24 cellular contexts compared by ENCODE assay signal in the genomic region with DNA sequence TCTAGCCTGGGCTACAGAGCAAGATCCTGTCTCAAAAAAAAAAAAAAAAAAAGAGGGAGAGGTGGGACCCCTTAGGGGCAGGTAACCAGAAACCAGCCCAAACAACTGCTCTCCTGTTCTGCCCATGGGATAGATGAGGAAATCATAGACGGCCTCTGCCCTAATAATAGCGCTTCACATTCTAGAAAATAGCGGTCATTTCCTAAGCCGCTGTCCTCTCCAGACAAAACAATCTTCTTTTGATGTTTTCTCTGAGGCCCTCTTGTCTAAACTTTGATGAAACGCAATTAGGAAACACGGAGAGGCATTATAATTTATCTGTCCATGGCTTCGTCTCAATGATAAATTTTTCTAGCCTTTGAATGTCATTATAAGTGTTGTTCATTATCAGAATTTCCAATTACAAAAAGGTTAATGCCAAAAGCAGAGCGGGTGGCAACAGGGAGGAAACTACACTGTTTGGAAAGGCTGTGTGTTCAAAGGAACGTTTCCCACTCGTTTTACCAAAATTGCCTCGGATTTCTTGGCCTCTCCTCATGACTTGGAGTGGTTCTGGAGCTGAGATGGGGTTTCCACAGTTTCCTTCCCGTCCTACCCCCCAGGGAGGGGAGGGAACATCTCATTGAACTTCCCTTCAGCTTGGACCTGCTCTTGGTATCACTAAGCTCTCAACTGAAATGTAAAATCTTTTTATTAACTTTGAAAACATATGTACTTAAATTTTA.
DNase-seq lines count a peak whose midpoint lies in the region; ATAC-seq and TF ChIP-seq lines count a peak whose summit lies in the region.
"Had no signal": no experiment of that assay in that cellular context is flagged by ENCODE, and none has a peak within 500 bp of the region (broad histone marks: within the 10 kb centered on the region; RNA-seq: fewer than 3 reads in every experiment).

No MANE protein-coding gene starts in this region.

- peaks cover 24 to 26% of the 10 kb centered on the region in 2 experiments for H3K4me1 Mint-ChIP-seq in H9
- H3K4me1 Mint-ChIP-seq: activated B cell treated with CpG ODN at 0.5 μM for 24 hours; B cell; CD4-positive, alpha-beta memory T cell; central memory CD8-positive, alpha-beta T cell; stimulated activated effector memory CD8-positive, alpha-beta T cell treated with anti-CD3 and anti-CD28 coated beads, Interleukin-12 subunit alpha, Interleukin-12 subunit beta, amount 100 ng/mL, for 72 hours; T-cell had no signal

- peaks cover 2% of the 10 kb centered on the region for H3K27me3 ChIP-seq in adipocyte (replicated peaks; ENCODE audit: control insufficient read depth, insufficient read depth, low read length)
- no peaks in the 10 kb centered on the region for H3K27me3 ChIP-seq in tibial nerve
- no peaks in the 10 kb centered on the region for H3K27me3 ChIP-seq in adrenal gland
- no peaks in the 10 kb centered on the region for H3K27me3 ChIP-seq in H9 (ENCODE audit: insufficient read depth, low read length)
- H3K27me3 ChIP-seq: gastrocnemius medialis, hepatocyte had no signal

- H3K4me3 Mint-ChIP-seq in H9: no peak overlapping the region
- H3K4me3 Mint-ChIP-seq: activated B cell treated with CpG ODN at 0.5 μM for 24 hours; B cell; central memory CD8-positive, alpha-beta T cell; stimulated activated effector memory CD8-positive, alpha-beta T cell treated with anti-CD3 and anti-CD28 coated beads, Interleukin-12 subunit alpha, Interleukin-12 subunit beta, amount 100 ng/mL, for 72 hours; T-cell had no signal

- 13 to 17% methylated on average over 12 of the region's 12 CpGs for whole genome bisulfite sequencing in tibial nerve, 2 donors
- WGBS in adrenal gland, 4 donors: 48 to 58% (median 53%) methylated on average over 12 of the region's 12 CpGs
- no CpG with 5 or more reads among the region's 12 CpGs for WGBS in H9 (ENCODE audit: extremely low coverage, insufficient read length, low lambda C conversion rate)

- no peak overlapping the region for H2BK120ac ChIP-seq in H9 (ENCODE audit: low read depth, low read length, poor library complexity, severe bottlenecking)

- no peaks in the 10 kb centered on the region for H3K9me3 Mint-ChIP-seq in H9
- H3K9me3 Mint-ChIP-seq: activated B cell treated with CpG ODN at 0.5 μM for 24 hours; central memory CD8-positive, alpha-beta T cell; stimulated activated effector memory CD8-positive, alpha-beta T cell treated with anti-CD3 and anti-CD28 coated beads, Interleukin-12 subunit alpha, Interleukin-12 subunit beta, amount 100 ng/mL, for 72 hours; T-cell had no signal

- H3K27me3 Mint-ChIP-seq in H9 (ENCODE audit: low read depth): peaks cover 5% of the 10 kb centered on the region

- no peak overlapping the region for H3K23ac ChIP-seq in H9 (ENCODE audit: insufficient read length, low read depth, low read length)

- peak; percentile 31 for ATAC-seq in Right ventricle myocardium superior (ENCODE audit: poor library complexity)
- ATAC-seq: esophagus mucosa; stimulated activated effector memory CD8-positive, alpha-beta T cell treated with anti-CD3 and anti-CD28 coated beads, Interleukin-12 subunit alpha, Interleukin-12 subunit beta, amount 100 ng/mL, for 72 hours; T-cell had no signal

- H2AK5ac ChIP-seq in H9 (ENCODE audit: insufficient read length, low read length): no peak overlapping the region

- TF ChIP-seq EP300 in tibial nerve (IDR thresholded peaks at IDR 0.05): peak in 1 of 2 donors; percentile 62

- no peak overlapping the region for H2BK20ac ChIP-seq in H9 (ENCODE audit: low read depth, low read length, poor library complexity, severe bottlenecking)

- H3K36me3 ChIP-seq in adipocyte (ENCODE audit: control insufficient read depth, insufficient read depth, low read length, severe bottlenecking) (no peaks in the 10 kb centered on the region), tibial nerve (no peaks in the 10 kb centered on the region), adrenal gland (replicated peaks in 1 of 2) (no peaks in the 10 kb centered on the region)
- H3K36me3 ChIP-seq: gastrocnemius medialis had no signal

- no peak overlapping the region for H3K4ac ChIP-seq in H9 (ENCODE audit: low read depth, low read length)

- H2BK15ac ChIP-seq in H9 (ENCODE audit: low read depth, low read length): no peak overlapping the region

- no peak overlapping the region for H3K18ac ChIP-seq in H9 (ENCODE audit: insufficient read length, low read depth, low read length)

- no peaks in the 10 kb centered on the region for H4K20me1 ChIP-seq in H9 (ENCODE audit: control insufficient read depth, insufficient read depth, insufficient read length)

- H3K9ac ChIP-seq in adipocyte (ENCODE audit: low read length) (no peak overlapping the region), H9 (ENCODE audit: extremely low read depth, insufficient read length, low read length) (no peak overlapping the region)

- no peak overlapping the region for H4K5ac ChIP-seq in H9 (ENCODE audit: insufficient read length, low read depth, low read length)

- no peak for TF ChIP-seq POLR2A in tibial nerve (IDR thresholded peaks at IDR 0.05)
- TF ChIP-seq POLR2A in adrenal gland (IDR thresholded peaks at IDR 0.05): no peak

- DNase-seq in adipocyte (ENCODE audit: low read depth): no peak
- no peak for DNase-seq in Right ventricle myocardium superior
- DNase-seq in mucosa of gallbladder (ENCODE audit: low spot score): peak; percentile 27
- DNase-seq in tibial nerve (ENCODE audit: low spot score in 2 of 2): peak; percentile 27 to 51
- no peak for DNase-seq in adrenal gland
- DNase-seq in H9: no peak
- DNase-seq in T1000 (lab: John Stamatoyannopoulos, UW): no peak
- no peak for DNase-seq in activated gamma-delta T cell (lab: John Stamatoyannopoulos, UW)
- DNase-seq: ACHN; activated B cell treated with CpG ODN at 0.5 μM for 24 hours; activated T-cell treated with anti-CD3 and anti-CD28 coated beads, Interleukin-2, amount 50 U/mL, for 48 hours; CD4-positive, alpha-beta memory T cell; dermis blood vessel endothelial cell; kidney glomerular epithelial cell; NCI-H1092; NCI-H187 treated with DMSO at 0.1 percent for 48 hours; NCI-H2171; T-cell had no signal

- H3K56ac ChIP-seq in H9 (ENCODE audit: insufficient read length, low read depth, low read length): no peak overlapping the region

- H4K8ac ChIP-seq in H9 (replicated peaks; ENCODE audit: insufficient read length, low read depth, low read length): no peak overlapping the region

- no peaks in the 10 kb centered on the region for H3K23me2 ChIP-seq in H9 (ENCODE audit: insufficient read length, low read depth, low read length, poor library complexity, severe bottlenecking)

- H3K4me3 ChIP-seq in adipocyte (ENCODE audit: low read length) (peak overlapping the region; percentile 21), tibial nerve (no peak overlapping the region), adrenal gland (no peak overlapping the region)
- H3K4me3 ChIP-seq: gastrocnemius medialis, hepatocyte had no signal

- H3K79me1 ChIP-seq in H9 (ENCODE audit: insufficient read depth, low read depth, low read length, poor library complexity, severe bottlenecking): no peaks in the 10 kb centered on the region

- intact Hi-C loops in Right ventricle myocardium superior (cut with DNase I): no loop called here
- intact Hi-C loops in adrenal gland (cut with DNase I): loop anchor here in 1 of 2 donors (5.0 kb wide), 1 partner anchor 48 kb away; no protein-coding TSS in a partner anchor

- H2BK12ac ChIP-seq in H9 (ENCODE audit: insufficient read length, low read depth, low read length): no peak overlapping the region

- peak overlapping the region in 2 of 4 donors; percentile 58 to 68 for H3K27ac ChIP-seq in tibial nerve
- H3K27ac ChIP-seq in adrenal gland: no peak overlapping the region
- H3K27ac ChIP-seq in H9 (ENCODE audit: insufficient read length, low read depth, low read length): no peak overlapping the region
- H3K27ac ChIP-seq: hepatocyte had no signal

- H2AFZ ChIP-seq in H9 (ENCODE audit: low read length): no peak overlapping the region
- H2AFZ ChIP-seq: hepatocyte had no signal

- no peak overlapping the region for H2BK5ac ChIP-seq in H9 (ENCODE audit: insufficient read length, low read length)

- no peaks in the 10 kb centered on the region for H3K79me2 ChIP-seq in H9 (ENCODE audit: insufficient read depth, low read length)
- H3K79me2 ChIP-seq: hepatocyte had no signal

- H3K4me2 ChIP-seq in H9 (ENCODE audit: insufficient read depth, insufficient read length, low read length): no peak overlapping the region
- H3K4me2 ChIP-seq: hepatocyte had no signal

- H3K4me1 ChIP-seq in adipocyte (ENCODE audit: control insufficient read depth, insufficient read depth, low read length) (peaks cover 12% of the 10 kb centered on the region), tibial nerve (peaks cover 0 to 12% (median 0%) of the 10 kb centered on the region in 4 donors), adrenal gland (replicated peaks in 1 of 2) (no peaks in the 10 kb centered on the region), H9 (ENCODE audit: insufficient read depth, low read length) (no peaks in the 10 kb centered on the region)
- H3K4me1 ChIP-seq: gastrocnemius medialis had no signal

- no peak overlapping the region for H3K14ac ChIP-seq in H9 (ENCODE audit: insufficient read depth, low read length)

- no peak overlapping the region for H3T11ph ChIP-seq in H9 (ENCODE audit: low read length)

- H3K9me3 ChIP-seq in adipocyte (ENCODE audit: control insufficient read depth, low read length) (no peaks in the 10 kb centered on the region), tibial nerve (no peaks in the 10 kb centered on the region), adrenal gland (replicated peaks in 1 of 3) (no peaks in the 10 kb centered on the region), H9 (ENCODE audit: control insufficient read depth, low read depth, low read length) (no peaks in the 10 kb centered on the region)
- H3K9me3 ChIP-seq: gastrocnemius medialis had no signal

- TF ChIP-seq CTCF in tibial nerve (IDR thresholded peaks at IDR 0.05) (no peak), adrenal gland (IDR thresholded peaks at IDR 0.05) (no peak), H9 (conservative IDR thresholded peaks at IDR 0.05) (no peak)

- no peak overlapping the region for H4K91ac ChIP-seq in H9 (ENCODE audit: insufficient read length, low read depth, low read length)

- H3K27ac Mint-ChIP-seq in H9: no peak overlapping the region
- H3K27ac Mint-ChIP-seq: activated B cell treated with CpG ODN at 0.5 μM for 24 hours; B cell; CD4-positive, alpha-beta memory T cell; stimulated activated effector memory CD8-positive, alpha-beta T cell treated with anti-CD3 and anti-CD28 coated beads, Interleukin-12 subunit alpha, Interleukin-12 subunit beta, amount 100 ng/mL, for 72 hours; T-cell had no signal

- peaks cover 0 to 2% (median 0%) of the 10 kb centered on the region in 3 experiments; a peak in 1 of 7 replicates for H3K36me3 Mint-ChIP-seq in H9 (ENCODE audit: insufficient read depth in 1 of 3, low read depth in 3 of 3)
- H3K36me3 Mint-ChIP-seq: CD4-positive, alpha-beta memory T cell; stimulated activated effector memory CD8-positive, alpha-beta T cell treated with anti-CD3 and anti-CD28 coated beads, Interleukin-12 subunit alpha, Interleukin-12 subunit beta, amount 100 ng/mL, for 72 hours; T-cell had no signal

Comparison
In these comparisons a context has a peak if more than half of its experiments do, and no peak if none do; other contexts are left out.
1. DNase-seq: peak in mucosa of gallbladder (single experiment) and tibial nerve (2 of 2); none in adipocyte (single experiment), Right ventricle myocardium superior (single experiment), adrenal gland (0 of 7), H9 (single experiment), T1000 (single experiment) and activated gamma-delta T cell (single experiment).